In the genomic region with DNA sequence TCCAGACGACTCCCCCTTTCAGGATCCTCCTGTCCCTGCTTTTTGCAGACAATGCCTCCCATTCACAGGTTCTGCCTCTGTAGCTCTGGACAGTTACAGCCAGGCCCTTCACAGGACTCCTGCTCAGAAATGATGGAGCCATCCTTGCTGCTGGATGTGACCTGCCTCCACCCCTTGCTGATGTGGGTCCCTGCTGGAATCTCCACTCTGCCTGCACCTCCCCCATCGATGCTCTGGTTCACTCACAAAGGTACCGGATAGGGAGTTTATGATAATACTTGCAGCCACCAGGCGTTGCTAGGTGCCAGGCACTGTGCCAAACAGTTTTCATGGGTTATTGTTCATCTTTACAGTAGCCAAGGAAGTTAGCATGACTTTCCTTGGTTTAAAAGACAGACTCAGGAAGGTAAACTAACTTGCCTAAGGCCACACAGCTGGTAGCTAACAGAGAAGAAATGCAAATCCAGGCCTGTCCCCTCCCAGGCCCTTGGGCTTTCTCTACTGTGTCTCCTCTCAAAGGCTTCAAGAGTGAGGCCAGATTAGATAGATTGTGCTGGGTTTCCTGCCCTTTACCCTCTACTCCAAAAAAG, we compare ENCODE assay signal across 32 cellular contexts.
A peak's percentile ranks its signal among the peaks of the same experiment; 100 is the strongest.
DNase-seq lines count a peak whose midpoint lies in the region; ATAC-seq and TF ChIP-seq lines count a peak whose summit lies in the region.
"Had no signal": no experiment of that assay in that cellular context is flagged by ENCODE, and none has a peak within 500 bp of the region (broad histone marks: within the 10 kb centered on the region; RNA-seq: fewer than 3 reads in every experiment).

No MANE protein-coding gene starts in this region.

- H2BK120ac ChIP-seq in mesendoderm (ENCODE audit: low read depth, low read length): no peak overlapping the region

- H3K4me2 ChIP-seq in GM23338: no peak overlapping the region
- no peak overlapping the region for H3K4me2 ChIP-seq in mammary epithelial cell (ENCODE audit: insufficient read depth, low read depth, low read length)
- no peak overlapping the region for H3K4me2 ChIP-seq in mesendoderm (ENCODE audit: low read length)

- H4K5ac ChIP-seq in mesendoderm (ENCODE audit: low read length): no peak overlapping the region

- H2AFZ ChIP-seq in GM23338 (peak overlapping the region; percentile 28), mammary epithelial cell (ENCODE audit: low read depth, low read length) (no peak overlapping the region)

- peaks cover 5% of the 10 kb centered on the region; the same call in 1 of the 3 replicates for H3K36me3 Mint-ChIP-seq in GM23338 (ENCODE audit: low read depth)
- H3K36me3 Mint-ChIP-seq: mesothelial cell of epicardium, naive B cell had no signal

- TF ChIP-seq CTCF in GM23338 (conservative IDR thresholded peaks at IDR 0.05; ENCODE audit: low read depth in 2 of 2): no peak
- peak in 1 of 2 donors; percentile 3 for TF ChIP-seq CTCF in mammary epithelial cell (conservative IDR thresholded peaks at IDR 0.05 in 1 of 2, IDR thresholded peaks at IDR 0.05 in 1 of 2; ENCODE audit: extremely low read depth in 1 of 2, insufficient read depth in 1 of 2, low read depth in 1 of 2, low read length in 2 of 2)
- TF ChIP-seq CTCF in left lung (IDR thresholded peaks at IDR 0.05): no peak

- H3K56ac ChIP-seq in mesendoderm (ENCODE audit: low read length): no peak overlapping the region

- no peaks in the 10 kb centered on the region for H3K36me3 ChIP-seq in GM23338 (ENCODE audit: insufficient read depth)
- H3K36me3 ChIP-seq in mammary epithelial cell (ENCODE audit: insufficient read depth, low read length): no peaks in the 10 kb centered on the region
- no peaks in the 10 kb centered on the region for H3K36me3 ChIP-seq in mesendoderm (ENCODE audit: control insufficient read depth, insufficient read depth, low read length)
- H3K36me3 ChIP-seq in left lung: no peaks in the 10 kb centered on the region
- H3K36me3 ChIP-seq: BE2C, breast epithelium, HAP-1, prostate gland, right lobe of liver, spleen, thyroid gland had no signal

- 0 out of 2 replicates have a peak, but pooled peaks cover 6% of the 10 kb centered on the region for H3K4me1 ChIP-seq in GM23338 (ENCODE audit: insufficient read depth)
- peaks cover 31% of the 10 kb centered on the region for H3K4me1 ChIP-seq in mammary epithelial cell (ENCODE audit: insufficient read depth, low read length)
- peaks cover 2% of the 10 kb centered on the region for H3K4me1 ChIP-seq in mesendoderm (ENCODE audit: control insufficient read depth, low read depth, low read length)
- peaks cover 0 to 4% of the 10 kb centered on the region in 2 donors for H3K4me1 ChIP-seq in left lung
- H3K4me1 ChIP-seq: breast epithelium, HAP-1, prostate gland, thyroid gland had no signal

- no peak overlapping the region for H3K27ac Mint-ChIP-seq in GM23338
- H3K27ac Mint-ChIP-seq: activated CD4-positive, alpha-beta T cell treated with anti-CD3 and anti-CD28 coated beads for 36 hours; activated CD8-positive, alpha-beta T cell treated with anti-CD3 and anti-CD28 coated beads for 36 hours; activated naive CD4-positive, alpha-beta T cell treated with anti-CD3 and anti-CD28 coated beads, Interleukin-2, amount 50 U/mL, for 72 hours; activated T-helper 2 cell treated with anti-CD3 and anti-CD28 coated beads, Interferon-gamma antibody, Interleukin-2, Interleukin-4, amounts not matched to agents 10 μg/mL and 5 μg/mL and 100 μg/mL, durations not matched to agents 14 hours and 24 hours and 36 hours; CD8-positive, alpha-beta memory T cell; mesothelial cell of epicardium; T-helper 2 cell treated with Interferon-gamma antibody and Interleukin-4, amounts not matched to agents 5 μg/mL and 100 μg/mL, for 36 hours had no signal

- H3K4me3 ChIP-seq in GM23338 (no peak overlapping the region), mammary epithelial cell (replicated peaks in 1 of 3; ENCODE audit: insufficient read depth in 1 of 3, low read depth in 2 of 3, low read length in 3 of 3) (no peak overlapping the region), mesendoderm (ENCODE audit: low read length) (no peak overlapping the region), left lung (no peak overlapping the region)
- H3K4me3 ChIP-seq: breast epithelium, HAP-1, prostate gland, right lobe of liver, spleen, thyroid gland had no signal

- H4K20me1 ChIP-seq in GM23338 (replicated peaks; ENCODE audit: insufficient read depth): no peaks in the 10 kb centered on the region; the same call in 1 of the 2 replicates
- H4K20me1 ChIP-seq in mammary epithelial cell (ENCODE audit: insufficient read depth, low read length): no peaks in the 10 kb centered on the region

- H2BK5ac ChIP-seq in mesendoderm (ENCODE audit: low read length): no peak overlapping the region

- DNase-seq in GM23338 (ENCODE audit: low spot score): no peak
- peak; percentile 24 for DNase-seq in NCI-H69 (lab: John Stamatoyannopoulos, UW)
- peak; percentile 77 for DNase-seq in mammary epithelial cell
- DNase-seq in mesendoderm: peak; percentile 58
- DNase-seq in left lung: no peak
- no peak for DNase-seq in activated T-cell treated with anti-CD3 and anti-CD28 coated beads, Interleukin-2, amount 50 U/mL, for 48 hours
- DNase-seq in stimulated activated naive CD4-positive, alpha-beta T cell (lab: John Stamatoyannopoulos, UW): no peak
- DNase-seq: activated CD4-positive, alpha-beta T cell treated with anti-CD3 and anti-CD28 coated beads for 36 hours; activated CD8-positive, alpha-beta memory T cell treated with anti-CD3 and anti-CD28 coated beads, Interleukin-2, amount 50 U/mL, for 48 hours; activated CD8-positive, alpha-beta T cell treated with anti-CD3 and anti-CD28 coated beads for 36 hours; BE2C; CD8-positive, alpha-beta memory T cell; DMS 273 treated with DMSO at 0.1 percent for 48 hours; effector CD4-positive, alpha-beta T cell; naive B cell; NCI-H1105; NCI-H187 treated with DMSO at 0.1 percent for 48 hours; NCI-H2171; occipital lobe; right lobe of liver; SHP77 treated with DMSO at 0.1 percent for 48 hours; spleen; stimulated activated CD4-positive, alpha-beta T cell treated with anti-CD3 and anti-CD28 coated beads, Interleukin-2, amount 100 ng/mL, for 48 hours; thyroid gland had no signal

- no peaks in the 10 kb centered on the region for H3K4me1 Mint-ChIP-seq in GM23338

- intact Hi-C loops in mammary epithelial cell (cut with micrococcal nuclease) (no loop called here), left lung (cut with DNase I) (no loop called here)

- no peak overlapping the region for H4K8ac ChIP-seq in mesendoderm (ENCODE audit: low read depth, low read length)

- dilution Hi-C loops in mammary epithelial cell (cut with HindIII; ENCODE audit: low sequenced_read_pairs): loop anchor here (5.0 kb wide), 1 partner anchor 85 kb away; no protein-coding TSS in a partner anchor

- H3K9me3 Mint-ChIP-seq in GM23338: peaks cover 13% of the 10 kb centered on the region; the same call in 2 of the 3 replicates
- H3K9me3 Mint-ChIP-seq: activated CD8-positive, alpha-beta T cell treated with anti-CD3 and anti-CD28 coated beads for 36 hours; mesothelial cell of epicardium had no signal

- no peak overlapping the region for H3K4me3 Mint-ChIP-seq in GM23338
- H3K4me3 Mint-ChIP-seq: activated CD4-positive, alpha-beta T cell treated with anti-CD3 and anti-CD28 coated beads for 36 hours; activated CD8-positive, alpha-beta T cell treated with anti-CD3 and anti-CD28 coated beads for 36 hours; CD8-positive, alpha-beta memory T cell; mesothelial cell of epicardium; naive B cell; T-helper 2 cell treated with Interferon-gamma antibody and Interleukin-4, amounts not matched to agents 5 μg/mL and 100 μg/mL, for 36 hours had no signal

- H2AK5ac ChIP-seq in mesendoderm (ENCODE audit: low read length): no peak overlapping the region

- H3K79me2 ChIP-seq in GM23338 (replicated peaks; ENCODE audit: insufficient read depth) (no peaks in the 10 kb centered on the region), mammary epithelial cell (ENCODE audit: insufficient read depth, low read length) (no peaks in the 10 kb centered on the region), mesendoderm (ENCODE audit: control insufficient read depth, insufficient read depth, low read length) (no peaks in the 10 kb centered on the region)

- no peak overlapping the region for H3K23ac ChIP-seq in mesendoderm (ENCODE audit: low read length)

- 39% methylated on average over 4 of the region's 4 CpGs for WGBS in mammary epithelial cell (ENCODE audit: low coverage, missing lambda C conversion rate)
- no CpG with 5 or more reads among the region's 4 CpGs for WGBS in mesendoderm (ENCODE audit: extremely low coverage, insufficient coverage, low lambda C conversion rate)

- H2BK15ac ChIP-seq in mesendoderm (replicated peaks; ENCODE audit: low read depth): no peak overlapping the region

- H3K9me2 ChIP-seq in GM23338 (ENCODE audit: insufficient read depth): 0 out of 2 replicates have a peak, but pooled peaks cover 6% of the 10 kb centered on the region

- in situ Hi-C loops in mammary epithelial cell (cut with MboI; ENCODE audit: low sequenced_read_pairs in 2 of 2): no loop called here

- H3K9ac ChIP-seq in mammary epithelial cell (ENCODE audit: insufficient read depth, low read length) (no peak overlapping the region), mesendoderm (ENCODE audit: low read length) (no peak overlapping the region)

- no peaks in the 10 kb centered on the region for H3K27me3 ChIP-seq in GM23338 (ENCODE audit: insufficient read depth)
- H3K27me3 ChIP-seq in mammary epithelial cell (ENCODE audit: insufficient read depth, low read length): no peaks in the 10 kb centered on the region
- no peaks in the 10 kb centered on the region for H3K27me3 ChIP-seq in mesendoderm (ENCODE audit: insufficient read depth, low read length, poor library complexity)
- H3K27me3 ChIP-seq in left lung: no peaks in the 10 kb centered on the region
- H3K27me3 ChIP-seq: BE2C, breast epithelium, right lobe of liver, thyroid gland had no signal

- no peak overlapping the region for H3K18ac ChIP-seq in mesendoderm (ENCODE audit: low read length)

- H3K27me3 Mint-ChIP-seq in GM23338 (ENCODE audit: insufficient read depth, low read depth, poor library complexity): peaks cover 12% of the 10 kb centered on the region
- H3K27me3 Mint-ChIP-seq: activated CD4-positive, alpha-beta T cell treated with anti-CD3 and anti-CD28 coated beads for 36 hours; activated CD8-positive, alpha-beta T cell treated with anti-CD3 and anti-CD28 coated beads for 36 hours had no signal

- ATAC-seq in GM23338 (no peak), left lung (no peak), HG03045 (IDR thresholded peaks at IDR 0.05; ENCODE audit: unreplicated experiment) (no peak)
- ATAC-seq: activated CD4-positive, alpha-beta T cell treated with anti-CD3 and anti-CD28 coated beads for 36 hours; activated CD8-positive, alpha-beta T cell treated with anti-CD3 and anti-CD28 coated beads for 36 hours; activated naive CD4-positive, alpha-beta T cell treated with anti-CD3 and anti-CD28 coated beads, Interleukin-2, amount 50 U/mL, for 72 hours had no signal

- H3K79me1 ChIP-seq in mesendoderm (ENCODE audit: low read length): no peaks in the 10 kb centered on the region

- H3F3A ChIP-seq in GM23338 (replicated peaks; ENCODE audit: low read depth): no peaks in the 10 kb centered on the region

- no peak overlapping the region for H3K27ac ChIP-seq in GM23338 (ENCODE audit: low read depth)
- no peak overlapping the region for H3K27ac ChIP-seq in mammary epithelial cell (ENCODE audit: insufficient read depth, low read depth, low read length)
- no peak overlapping the region for H3K27ac ChIP-seq in mesendoderm (ENCODE audit: low read depth, low read length)
- H3K27ac ChIP-seq in left lung: no peak overlapping the region
- H3K27ac ChIP-seq: breast epithelium, prostate gland, spleen, thyroid gland had no signal

- CTCF ChIA-PET in mammary epithelial cell (lab: Charles Lee; ENCODE audit: low non-redundant PET): interaction anchor here (0.7 kb wide), 1 partner anchor 99 kb away, joined by 5 read pairs; no protein-coding TSS in a partner anchor

- no peaks in the 10 kb centered on the region for H3K9me3 ChIP-seq in mammary epithelial cell (replicated peaks; ENCODE audit: insufficient read depth, low read length)
- peaks cover 0 to 2% of the 10 kb centered on the region in 2 donors for H3K9me3 ChIP-seq in left lung
- H3K9me3 ChIP-seq: breast epithelium, HAP-1, prostate gland, right lobe of liver, thyroid gland had no signal

- H3K4ac ChIP-seq in mesendoderm (ENCODE audit: low read depth, low read length): no peak overlapping the region

- BruUV-seq in mammary epithelial cell (replicated peaks; lab: Mats Ljungman, UMichigan): no TSS peak

Comparison
In these comparisons a context has a peak if more than half of its experiments do, and no peak if none do; other contexts are left out.
1. DNase-seq: peak in NCI-H69 (single experiment), mammary epithelial cell (single experiment) and mesendoderm (single experiment); none in GM23338 (single experiment), left lung (0 of 2), activated T-cell treated with anti-CD3 and anti-CD28 coated beads, Interleukin-2, amount 50 U/mL, for 48 hours (0 of 2) and stimulated activated naive CD4-positive, alpha-beta T cell (0 of 6).